8 cellular contexts compared by ENCODE assay signal in the genomic region with DNA sequence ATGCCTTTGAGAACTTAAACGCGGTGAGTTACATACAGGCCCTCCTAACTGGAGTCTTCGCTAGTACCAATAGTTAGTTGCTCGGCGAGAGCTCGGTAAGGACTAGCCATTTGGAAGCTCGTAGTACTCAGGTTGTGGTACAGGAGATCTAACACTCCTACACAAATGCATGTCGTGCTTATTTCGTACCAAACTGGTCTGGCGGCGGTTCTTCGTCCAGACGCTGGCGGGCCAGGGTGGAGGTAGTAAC. TPM values are rescaled to one million over a fixed set of nuclear protein-coding genes. Genes with fewer than 3 reads are reported as not detected.
DNase-seq lines count a peak whose midpoint lies in the region; ATAC-seq and TF ChIP-seq lines count a peak whose summit lies in the region.

No MANE protein-coding gene starts in this region.

- TF ChIP-seq POLR2A in heart left ventricle (IDR thresholded peaks at IDR 0.05): no peak

- H3K4me1 Mint-ChIP-seq in T-helper 17 cell: peaks cover 28% of the 10 kb centered on the region

- H3K36me3 Mint-ChIP-seq in T-helper 17 cell (ENCODE audit: low read depth): no peaks in the 10 kb centered on the region

- peak overlapping the region; percentile 88 for H3K4me2 ChIP-seq in skeletal muscle satellite cell (ENCODE audit: low read length)

- DNase-seq in NCI-H1436 treated with DMSO at 0.1 percent for 48 hours (lab: John Stamatoyannopoulos, UW): peak; percentile 60
- DNase-seq in NCI-H1436 (lab: John Stamatoyannopoulos, UW): no peak
- no peak for DNase-seq in T-helper 17 cell
- no peak for DNase-seq in heart left ventricle
- DNase-seq in effector CD8-positive, alpha-beta T cell (lab: John Stamatoyannopoulos, UW): no peak
- no peak for DNase-seq in ACHN
- no peak for DNase-seq in activated CD4-positive, CD25-positive, alpha-beta regulatory T cell (lab: John Stamatoyannopoulos, UW)

- H3K27me3 ChIP-seq in heart left ventricle: no peaks in the 10 kb centered on the region
- no peaks in the 10 kb centered on the region for H3K27me3 ChIP-seq in skeletal muscle satellite cell (ENCODE audit: control insufficient read depth, insufficient read depth, low read length)

- peak overlapping the region; percentile 91 for H3K4me3 Mint-ChIP-seq in T-helper 17 cell

- peak overlapping the region; percentile 88 for H3K9ac ChIP-seq in skeletal muscle satellite cell (ENCODE audit: low read depth, low read length)

- intact Hi-C loops in heart left ventricle (cut with DNase I): loop anchor here in 4 of 10 donors (5.0 to 10.0 kb wide), 3 partner anchors 89 to 199 kb away; a partner anchor contains a TSS

- peak overlapping the region; percentile 91 to 98 (median 96) for H3K27ac ChIP-seq in heart left ventricle

- H3K4me1 ChIP-seq in heart left ventricle (peaks cover 0 to 35% (median 16%) of the 10 kb centered on the region in 12 donors), skeletal muscle satellite cell (ENCODE audit: control insufficient read depth, insufficient read depth, low read length) (peaks cover 22% of the 10 kb centered on the region)

- no peaks in the 10 kb centered on the region for H3K27me3 Mint-ChIP-seq in T-helper 17 cell

- TF ChIP-seq CTCF in heart left ventricle (IDR thresholded peaks at IDR 0.05): no peak

- H3K4me3 ChIP-seq in heart left ventricle (peak overlapping the region; percentile 43 to 94 (median 82)), skeletal muscle satellite cell (ENCODE audit: low read length) (peak overlapping the region; percentile 83)

- H3K9me3 ChIP-seq in T-helper 17 cell (ENCODE audit: control insufficient read depth, low read length, poor library complexity, severe bottlenecking) (no peaks in the 10 kb centered on the region), heart left ventricle (no peaks in the 10 kb centered on the region), skeletal muscle satellite cell (replicated peaks; ENCODE audit: low read length) (no peaks in the 10 kb centered on the region)

- in situ Hi-C loops in ACHN (cut with HindIII; ENCODE audit: low pct_ligation_motif_present, low pct_unique_long_range_greater_than_20kb, low sequenced_read_pairs): no loop called here

- WGBS in heart left ventricle, 4 donors: 2 to 7% (median 4%) methylated on average over 7 to 14 of the region's 14 CpGs

- H3K36me3 ChIP-seq in heart left ventricle (peaks cover 0 to 23% (median 14%) of the 10 kb centered on the region in 9 donors), skeletal muscle satellite cell (ENCODE audit: insufficient read depth, low read length) (peaks cover 2% of the 10 kb centered on the region)

- peak overlapping the region; percentile 90 for H3K27ac Mint-ChIP-seq in T-helper 17 cell

- ATAC-seq in T-helper 17 cell: no peak
- ATAC-seq in heart left ventricle: peak in 2 of 4 donors; percentile 43 to 52

RNA-seq across cellular contexts. Expression of a gene that starts 0.3 kb away (rescaled TPM):
- total RNA-seq in T-helper 17 cell (10 to 100 TPM; 15.3 to 19.8 TPM), heart left ventricle (10 to 100 TPM; 19.6 to 35.0 (median 27.5) TPM)
- polyA plus RNA-seq in heart left ventricle: 10 to 100 TPM in 1 of 2 donors, 1 to 10 TPM in 1; 8.0 to 15.7 TPM
- total RNA-seq in skeletal muscle satellite cell (2012; rRNA removed): 26.6 and 31.9 TPM in 2 replicates
